ENCODE assay signal across 11 cellular contexts in genomic region chr6:33914519-33915120, GRCh38.
DNase-seq lines count a peak whose midpoint lies in the region; ATAC-seq and TF ChIP-seq lines count a peak whose summit lies in the region.
"Had no signal": no experiment of that assay in that cellular context is flagged by ENCODE, and none has a peak within 500 bp of the region (broad histone marks: within the 10 kb centered on the region; RNA-seq: fewer than 3 reads in every experiment).

No MANE protein-coding gene starts in this region.

- TF ChIP-seq CTCF in esophagus muscularis mucosa (IDR thresholded peaks at IDR 0.05) = no peak

- no peak for ATAC-seq in HG02870 (IDR thresholded peaks at IDR 0.05; ENCODE audit: unreplicated experiment)

- DNase-seq in CD8-positive, alpha-beta memory T cell = peak; percentile 22 to 66 (median 52)
- DNase-seq in NOMO-1 treated with dmso at 0.1 percent for 144 hours (lab: John Stamatoyannopoulos, UW; ENCODE audit: unreplicated experiment) (peak; percentile 36), posterior cingulate gyrus (peak in 7 of 10 donors; percentile 22 to 91 (median 39)), midbrain (lab: John Stamatoyannopoulos, UW) (no peak), esophagus muscularis mucosa (ENCODE audit: extremely low spot score) (no peak), kidney tubule cell (ENCODE audit: low spot score) (no peak)
- peak; percentile 37 for DNase-seq in activated T-helper 1 cell treated with anti-CD3 and anti-CD28 coated beads, Interleukin-12 subunit alpha, Interleukin-12 subunit beta, Interleukin-2, Interleukin-4 antibody, amounts not matched to agents 30 ng/mL and 10 ng/mL and 1 ng/mL, durations not matched to agents 14 hours and 24 hours and 36 hours (ENCODE audit: low spot score)
- DNase-seq: DMS79, NCI-H2107 had no signal

- H3K27me3 ChIP-seq in CD8-positive, alpha-beta memory T cell (ENCODE audit: insufficient read depth, low read length, poor library complexity, severe bottlenecking) = no peaks in the 10 kb centered on the region
- H3K27me3 ChIP-seq in esophagus muscularis mucosa = no peaks in the 10 kb centered on the region

- no peaks in the 10 kb centered on the region for H3K36me3 ChIP-seq in CD8-positive, alpha-beta memory T cell (ENCODE audit: insufficient read depth, low read length)
- H3K36me3 ChIP-seq in esophagus muscularis mucosa = no peaks in the 10 kb centered on the region
- H3K36me3 ChIP-seq: prostate gland had no signal

- WGBS in esophagus muscularis mucosa = 72% methylated on average over 8 of the region's 8 CpGs

- H3K27ac ChIP-seq in CD8-positive, alpha-beta memory T cell (ENCODE audit: low read depth, low read length) = no peak overlapping the region
- H3K27ac ChIP-seq in esophagus muscularis mucosa (replicated peaks in 1 of 4) = no peak overlapping the region
- H3K27ac ChIP-seq: prostate gland had no signal

- no peaks in the 10 kb centered on the region for H3K9me3 ChIP-seq in CD8-positive, alpha-beta memory T cell (ENCODE audit: low read length)
- no peaks in the 10 kb centered on the region for H3K9me3 ChIP-seq in esophagus muscularis mucosa
- H3K9me3 ChIP-seq: prostate gland had no signal

- H3K4me3 ChIP-seq in CD8-positive, alpha-beta memory T cell (ENCODE audit: low read length) = peak overlapping the region; percentile 5
- H3K4me3 ChIP-seq in esophagus muscularis mucosa = no peak overlapping the region
- H3K4me3 ChIP-seq: prostate gland had no signal

- CTCF ChIA-PET in CD8-positive, alpha-beta memory T cell (lab: Charles Lee) = interaction anchor here (0.9 to 2.2 kb wide), 5 partner anchors 10 to 249 kb away, joined by 3 to 10 read pairs (median 4); partner anchors contain the start of gene LEMD2

- H3K4me1 ChIP-seq in CD8-positive, alpha-beta memory T cell (ENCODE audit: insufficient read depth, low read length) = peaks cover 39% of the 10 kb centered on the region
- H3K4me1 ChIP-seq in esophagus muscularis mucosa = peaks cover 0 to 13% (median 0%) of the 10 kb centered on the region in 4 donors
- H3K4me1 ChIP-seq: prostate gland had no signal

- H3K27me3 Mint-ChIP-seq in CD8-positive, alpha-beta memory T cell = peaks cover 0 to 1% of the 10 kb centered on the region in 2 donors
- H3K27me3 Mint-ChIP-seq in activated T-helper 1 cell treated with anti-CD3 and anti-CD28 coated beads, Interleukin-12 subunit alpha, Interleukin-12 subunit beta, Interleukin-2, Interleukin-4 antibody, amounts not matched to agents 30 ng/mL and 10 ng/mL and 1 ng/mL, durations not matched to agents 14 hours and 24 hours and 36 hours (ENCODE audit: insufficient read depth) = peaks cover 3% of the 10 kb centered on the region

- intact Hi-C loops in activated T-helper 1 cell treated with anti-CD3 and anti-CD28 coated beads, Interleukin-12 subunit alpha, Interleukin-12 subunit beta, Interleukin-2, Interleukin-4 antibody, amounts not matched to agents 30 ng/mL and 10 ng/mL and 1 ng/mL, durations not matched to agents 14 hours and 24 hours and 36 hours (cut with micrococcal nuclease) = loop anchor here (1.0 kb wide), 1 partner anchor 9 kb away; no protein-coding TSS in a partner anchor
- intact Hi-C loops in posterior cingulate gyrus (cut with DNase I) (no loop called here), esophagus muscularis mucosa (cut with DNase I) (no loop called here)

- H3K27ac Mint-ChIP-seq in CD8-positive, alpha-beta memory T cell = peak overlapping the region; percentile 10 to 90 (median 81)
- H3K27ac Mint-ChIP-seq in activated T-helper 1 cell treated with anti-CD3 and anti-CD28 coated beads, Interleukin-12 subunit alpha, Interleukin-12 subunit beta, Interleukin-2, Interleukin-4 antibody, amounts not matched to agents 30 ng/mL and 10 ng/mL and 1 ng/mL, durations not matched to agents 14 hours and 24 hours and 36 hours = peak overlapping the region; percentile 65

- no peaks in the 10 kb centered on the region for H3K36me3 Mint-ChIP-seq in CD8-positive, alpha-beta memory T cell
- H3K36me3 Mint-ChIP-seq in activated T-helper 1 cell treated with anti-CD3 and anti-CD28 coated beads, Interleukin-12 subunit alpha, Interleukin-12 subunit beta, Interleukin-2, Interleukin-4 antibody, amounts not matched to agents 30 ng/mL and 10 ng/mL and 1 ng/mL, durations not matched to agents 14 hours and 24 hours and 36 hours (ENCODE audit: low read depth) = peaks cover 3% of the 10 kb centered on the region

- POLR2A ChIA-PET in CD8-positive, alpha-beta memory T cell (lab: Charles Lee) = interaction anchor here (0.5 to 3.2 kb wide), 3 partner anchors 10 to 465 kb away, joined by 3 to 19 read pairs (median 4); no protein-coding TSS in a partner anchor

- H3K4me1 Mint-ChIP-seq in CD8-positive, alpha-beta memory T cell = peaks cover 45 to 62% (median 59%) of the 10 kb centered on the region in 3 donors
- H3K4me1 Mint-ChIP-seq in activated T-helper 1 cell treated with anti-CD3 and anti-CD28 coated beads, Interleukin-12 subunit alpha, Interleukin-12 subunit beta, Interleukin-2, Interleukin-4 antibody, amounts not matched to agents 30 ng/mL and 10 ng/mL and 1 ng/mL, durations not matched to agents 14 hours and 24 hours and 36 hours (ENCODE audit: low read depth) = peaks cover 54% of the 10 kb centered on the region

- H3K9me3 Mint-ChIP-seq in CD8-positive, alpha-beta memory T cell = peaks cover 0 to 3% (median 0%) of the 10 kb centered on the region in 5 donors
- no peaks in the 10 kb centered on the region for H3K9me3 Mint-ChIP-seq in activated T-helper 1 cell treated with anti-CD3 and anti-CD28 coated beads, Interleukin-12 subunit alpha, Interleukin-12 subunit beta, Interleukin-2, Interleukin-4 antibody, amounts not matched to agents 30 ng/mL and 10 ng/mL and 1 ng/mL, durations not matched to agents 14 hours and 24 hours and 36 hours

- no peak for TF ChIP-seq POLR2A in esophagus muscularis mucosa (IDR thresholded peaks at IDR 0.05; ENCODE audit: low read depth)

- peak overlapping the region; percentile 7 to 87 (median 81) for H3K4me3 Mint-ChIP-seq in CD8-positive, alpha-beta memory T cell
- H3K4me3 Mint-ChIP-seq in activated T-helper 1 cell treated with anti-CD3 and anti-CD28 coated beads, Interleukin-12 subunit alpha, Interleukin-12 subunit beta, Interleukin-2, Interleukin-4 antibody, amounts not matched to agents 30 ng/mL and 10 ng/mL and 1 ng/mL, durations not matched to agents 14 hours and 24 hours and 36 hours = peak overlapping the region; percentile 59

- TF ChIP-seq EP300 in esophagus muscularis mucosa (IDR thresholded peaks at IDR 0.05) = no peak

Comparison
In these comparisons a context has a peak if more than half of its experiments do, and no peak if none do; other contexts are left out.
1. DNase-seq: peak in CD8-positive, alpha-beta memory T cell (5 of 5), NOMO-1 treated with dmso at 0.1 percent for 144 hours (single experiment), activated T-helper 1 cell treated with anti-CD3 and anti-CD28 coated beads, Interleukin-12 subunit alpha, Interleukin-12 subunit beta, Interleukin-2, Interleukin-4 antibody, amounts not matched to agents 30 ng/mL and 10 ng/mL and 1 ng/mL, durations not matched to agents 14 hours and 24 hours and 36 hours (single experiment) and posterior cingulate gyrus (7 of 10); none in midbrain (single experiment), esophagus muscularis mucosa (single experiment) and kidney tubule cell (single experiment).